In the genomic region with DNA sequence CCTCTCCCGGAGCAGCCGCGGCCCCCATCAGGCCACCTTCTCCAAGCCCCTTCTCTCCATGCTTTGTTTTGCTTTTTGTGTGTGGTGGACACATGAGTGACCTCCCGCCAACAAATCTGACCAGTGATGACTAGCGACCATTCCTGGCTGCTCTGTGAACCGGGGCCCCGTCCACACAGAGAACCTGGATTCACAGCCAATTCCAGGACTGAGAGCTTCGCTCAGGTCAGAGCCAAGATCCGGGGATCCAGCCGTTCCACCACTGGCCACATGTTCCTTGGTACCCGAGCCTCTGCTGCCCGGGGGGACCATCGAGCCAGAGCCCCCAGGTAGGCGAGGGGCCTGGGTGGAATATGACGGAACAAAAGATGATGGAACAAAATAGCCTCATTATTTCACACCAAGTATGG, we compare ENCODE assay signal across 25 cellular contexts. TPM values are rescaled to one million over a fixed set of nuclear protein-coding genes. Genes with fewer than 3 reads are reported as not detected.
DNase-seq lines count a peak whose midpoint lies in the region; ATAC-seq and TF ChIP-seq lines count a peak whose summit lies in the region.
"Had no signal": no experiment of that assay in that cellular context is flagged by ENCODE, and none has a peak within 500 bp of the region (broad histone marks: within the 10 kb centered on the region; RNA-seq: fewer than 3 reads in every experiment).

No MANE protein-coding gene starts in this region.

- DNase-seq in Caco-2: no peak
- DNase-seq in mesenchymal stem cell: no peak
- DNase-seq in activated CD8-positive, alpha-beta T cell treated with anti-CD3 and anti-CD28 coated beads for 36 hours: no peak
- DNase-seq in HPDE6-E6E7 (ENCODE audit: extremely low spot score): no peak
- DNase-seq in Kasumi-1 (lab: John Stamatoyannopoulos, UW): no peak
- no peak for DNase-seq in SW480 (ENCODE audit: low spot score)
- DNase-seq: ACHN; activated B cell treated with CpG ODN at 0.5 μM for 24 hours; activated CD8-positive, alpha-beta T cell treated with anti-CD3 and anti-CD28 coated beads, Interleukin-2, amount 10 ng/mL, durations not matched to agents 7 days and 5 days; activated T-cell treated with anti-CD3 and anti-CD28 coated beads, Interleukin-2, amount 50 U/mL, for 48 hours; CD4-positive, alpha-beta T cell; cortex of kidney; foreskin keratinocyte; left colon; NCI-H1930; NCI-H510A; nucleus accumbens; stimulated activated CD4-positive, alpha-beta T cell treated with anti-CD3 and anti-CD28 coated beads, Interleukin-4, amount 100 ng/mL, for 1 hour; substantia nigra; T-cell had no signal

- POLR2A ChIA-PET in Caco-2 (lab: Charles Lee): no interaction called here
- POLR2A ChIA-PET in activated CD8-positive, alpha-beta T cell treated with anti-CD3 and anti-CD28 coated beads for 36 hours (lab: Charles Lee): no interaction called here

- no peak overlapping the region for H2AFZ ChIP-seq in mesenchymal stem cell (ENCODE audit: low read depth, low read length)
- H2AFZ ChIP-seq: GM23338 had no signal

- no peaks in the 10 kb centered on the region for H3K9me3 Mint-ChIP-seq in Caco-2 (ENCODE audit: unreplicated experiment)
- no peaks in the 10 kb centered on the region for H3K9me3 Mint-ChIP-seq in activated CD8-positive, alpha-beta T cell treated with anti-CD3 and anti-CD28 coated beads for 36 hours
- H3K9me3 Mint-ChIP-seq: activated B cell treated with CpG ODN at 0.5 μM for 24 hours; activated naive CD4-positive, alpha-beta T cell treated with anti-CD3 and anti-CD28 coated beads, Interleukin-2, amount 50 U/mL, for 24 hours; CD4-positive, alpha-beta T cell; GM23338; IgD-negative memory B cell; T-cell had no signal

- peak overlapping the region; percentile 99 for H3K27ac Mint-ChIP-seq in Caco-2 (ENCODE audit: unreplicated experiment)
- no peak overlapping the region for H3K27ac Mint-ChIP-seq in activated CD8-positive, alpha-beta T cell treated with anti-CD3 and anti-CD28 coated beads for 36 hours
- H3K27ac Mint-ChIP-seq: activated B cell treated with CpG ODN at 0.5 μM for 24 hours; activated CD8-positive, alpha-beta T cell treated with anti-CD3 and anti-CD28 coated beads, Interleukin-2, amount 10 ng/mL, durations not matched to agents 7 days and 5 days; activated naive CD4-positive, alpha-beta T cell treated with anti-CD3 and anti-CD28 coated beads, Interleukin-2, amount 50 U/mL, for 24 hours; CD4-positive, alpha-beta T cell; GM23338; IgD-negative memory B cell; T-cell had no signal

- H2AK5ac ChIP-seq in mesenchymal stem cell (ENCODE audit: low read length, severe bottlenecking): no peak overlapping the region

- H4K8ac ChIP-seq in mesenchymal stem cell (ENCODE audit: low read length): no peak overlapping the region

- peak overlapping the region; percentile 9 for H4K91ac ChIP-seq in mesenchymal stem cell (ENCODE audit: low read length)

- intact Hi-C loops in Caco-2 (cut with micrococcal nuclease; ENCODE audit: unreplicated experiment): loop anchor here (5.0 kb wide), 1 partner anchor 41 kb away; no protein-coding TSS in a partner anchor
- intact Hi-C loops in activated CD8-positive, alpha-beta T cell treated with anti-CD3 and anti-CD28 coated beads for 36 hours (cut with micrococcal nuclease): no loop called here

- H3K18ac ChIP-seq in mesenchymal stem cell (ENCODE audit: low read depth in 1 of 2, low read length in 2 of 2): no peak overlapping the region

- peak overlapping the region in 1 of 2 experiments; percentile 43 for H3K4ac ChIP-seq in mesenchymal stem cell (ENCODE audit: low read depth in 1 of 2, low read length in 2 of 2)

- no peak overlapping the region for H2BK15ac ChIP-seq in mesenchymal stem cell (ENCODE audit: low read depth, poor library complexity, severe bottlenecking)

- no TSS peak for BruUV-seq in Caco-2 (replicated peaks; lab: Mats Ljungman, UMichigan)

- ATAC-seq in activated CD8-positive, alpha-beta T cell treated with anti-CD3 and anti-CD28 coated beads for 36 hours: no peak
- ATAC-seq: activated CD8-positive, alpha-beta T cell treated with anti-CD3 and anti-CD28 coated beads, Interleukin-2, amount 10 ng/mL, durations not matched to agents 7 days and 5 days; foreskin keratinocyte; left colon; T-cell had no signal

- H3K4me1 ChIP-seq in Caco-2 (peaks cover 84% of the 10 kb centered on the region), duodenal mucosa (ENCODE audit: control insufficient read depth in 1 of 2, insufficient read depth in 2 of 2, low read length in 2 of 2) (peaks cover 18 to 23% of the 10 kb centered on the region in 2 donors), mesenchymal stem cell (ENCODE audit: control insufficient read depth, insufficient read depth, low read depth, low read length) (peaks cover 27% of the 10 kb centered on the region)
- H3K4me1 ChIP-seq: foreskin keratinocyte had no signal

- H3K4me2 ChIP-seq in mesenchymal stem cell (ENCODE audit: low read length, poor library complexity, severe bottlenecking): no peak overlapping the region
- H3K4me2 ChIP-seq: GM23338 had no signal

- no peaks in the 10 kb centered on the region for H3K27me3 ChIP-seq in Caco-2 (replicated peaks; ENCODE audit: control insufficient read depth, insufficient read depth, low read length)
- peaks cover 0 to 3% of the 10 kb centered on the region in 2 donors for H3K27me3 ChIP-seq in duodenal mucosa (ENCODE audit: control insufficient read depth in 1 of 2, insufficient read depth in 2 of 2, low read length in 2 of 2)
- H3K27me3 ChIP-seq in mesenchymal stem cell (ENCODE audit: control insufficient read depth in 1 of 2, insufficient read depth in 1 of 2, low read length in 2 of 2): no peaks in the 10 kb centered on the region

- H3K79me1 ChIP-seq in mesenchymal stem cell (replicated peaks; ENCODE audit: low read length, poor library complexity, severe bottlenecking): no peaks in the 10 kb centered on the region

- H3K4me1 Mint-ChIP-seq in Caco-2 (ENCODE audit: low read depth, unreplicated experiment): peaks cover 75% of the 10 kb centered on the region
- peaks cover 6% of the 10 kb centered on the region for H3K4me1 Mint-ChIP-seq in activated CD8-positive, alpha-beta T cell treated with anti-CD3 and anti-CD28 coated beads for 36 hours (ENCODE audit: low read depth)

- H3K36me3 Mint-ChIP-seq in Caco-2 (ENCODE audit: insufficient read depth, unreplicated experiment): peaks cover 11% of the 10 kb centered on the region
- H3K36me3 Mint-ChIP-seq in activated CD8-positive, alpha-beta T cell treated with anti-CD3 and anti-CD28 coated beads for 36 hours (ENCODE audit: low read depth): no peaks in the 10 kb centered on the region
- H3K36me3 Mint-ChIP-seq: activated naive CD4-positive, alpha-beta T cell treated with anti-CD3 and anti-CD28 coated beads, Interleukin-2, amount 50 U/mL, for 24 hours; IgD-negative memory B cell; T-cell had no signal

- H3K4me3 ChIP-seq in Caco-2 (ENCODE audit: low read depth, low read length) (no peak overlapping the region), duodenal mucosa (ENCODE audit: low read depth in 1 of 2, low read length in 2 of 2) (no peak overlapping the region), mesenchymal stem cell (ENCODE audit: insufficient read depth in 1 of 2, low read depth in 1 of 2, low read length in 2 of 2) (no peak overlapping the region), skin epidermis (no peak overlapping the region)
- H3K4me3 ChIP-seq: GM23338 had no signal

- no peak overlapping the region for H3K14ac ChIP-seq in mesenchymal stem cell (ENCODE audit: low read length in 2 of 2)

- peak overlapping the region; percentile 59 for H2BK120ac ChIP-seq in mesenchymal stem cell (ENCODE audit: low read depth, low read length)

- no peak overlapping the region for H3K23ac ChIP-seq in mesenchymal stem cell (ENCODE audit: low read length in 2 of 2)

- H2BK12ac ChIP-seq in mesenchymal stem cell (ENCODE audit: low read length in 2 of 2): peak overlapping the region in 1 of 2 experiments; percentile 89

- no peak overlapping the region for H3K4me3 Mint-ChIP-seq in Caco-2 (ENCODE audit: unreplicated experiment)
- H3K4me3 Mint-ChIP-seq in activated CD8-positive, alpha-beta T cell treated with anti-CD3 and anti-CD28 coated beads for 36 hours: no peak overlapping the region
- H3K4me3 Mint-ChIP-seq: activated B cell treated with CpG ODN at 0.5 μM for 24 hours; activated CD8-positive, alpha-beta T cell treated with anti-CD3 and anti-CD28 coated beads, Interleukin-2, amount 10 ng/mL, durations not matched to agents 7 days and 5 days; activated naive CD4-positive, alpha-beta T cell treated with anti-CD3 and anti-CD28 coated beads, Interleukin-2, amount 50 U/mL, for 24 hours; CD4-positive, alpha-beta T cell; GM23338; IgD-negative memory B cell; T-cell had no signal

- CTCF ChIA-PET in Caco-2 (lab: Charles Lee): interaction anchor here (2.2 to 2.4 kb wide), 3 partner anchors 29 to 52 kb away, joined by 8 to 13 read pairs (median 11); no protein-coding TSS in a partner anchor
- CTCF ChIA-PET in activated CD8-positive, alpha-beta T cell treated with anti-CD3 and anti-CD28 coated beads for 36 hours (lab: Charles Lee): no interaction called here

- H3K27me3 Mint-ChIP-seq in Caco-2 (ENCODE audit: insufficient read depth, unreplicated experiment): no peaks in the 10 kb centered on the region
- H3K27me3 Mint-ChIP-seq in activated CD8-positive, alpha-beta T cell treated with anti-CD3 and anti-CD28 coated beads for 36 hours: peaks cover 20% of the 10 kb centered on the region

- 97% methylated on average over 12 of the region's 15 CpGs for WGBS in mesenchymal stem cell

- H3K9me3 ChIP-seq in Caco-2: no peaks in the 10 kb centered on the region
- no peaks in the 10 kb centered on the region for H3K9me3 ChIP-seq in duodenal mucosa (ENCODE audit: control insufficient read depth in 1 of 2, low read length in 2 of 2)
- H3K9me3 ChIP-seq in mesenchymal stem cell (ENCODE audit: control insufficient read depth, low read length): no peaks in the 10 kb centered on the region

- no peak overlapping the region for H3K9ac ChIP-seq in duodenal mucosa (ENCODE audit: low read depth in 1 of 2, low read length in 2 of 2)
- no peak overlapping the region for H3K9ac ChIP-seq in mesenchymal stem cell (ENCODE audit: low read length)

- no peak overlapping the region for H2BK5ac ChIP-seq in mesenchymal stem cell (ENCODE audit: low read depth, low read length, poor library complexity, severe bottlenecking)

- H3K27ac ChIP-seq in duodenal mucosa (ENCODE audit: low read depth, low read length) (peak overlapping the region; percentile 54), mesenchymal stem cell (ENCODE audit: low read length, poor library complexity, severe bottlenecking) (no peak overlapping the region), skin epidermis (peak overlapping the region in 17 of 21 experiments; percentile 30 to 86 (median 71))
- H3K27ac ChIP-seq: foreskin keratinocyte had no signal

- no peak for TF ChIP-seq CTCF in Caco-2 (IDR thresholded peaks at IDR 0.05; ENCODE audit: insufficient read depth in 1 of 2, low read depth in 1 of 2, low read length in 1 of 2, severe bottlenecking in 1 of 2, unreplicated experiment in 1 of 2)
- no peak for TF ChIP-seq CTCF in activated CD8-positive, alpha-beta T cell treated with anti-CD3 and anti-CD28 coated beads for 36 hours (IDR thresholded peaks at IDR 0.05)

- H3K36me3 ChIP-seq in Caco-2 (ENCODE audit: control insufficient read depth, insufficient read depth, low read length) (no peaks in the 10 kb centered on the region), duodenal mucosa (ENCODE audit: control insufficient read depth in 1 of 2, insufficient read depth in 2 of 2, low read length in 2 of 2) (no peaks in the 10 kb centered on the region), mesenchymal stem cell (ENCODE audit: control insufficient read depth in 1 of 2, insufficient read depth in 2 of 2, low read depth in 1 of 2, low read length in 2 of 2) (no peaks in the 10 kb centered on the region)

RNA-seq across cellular contexts. Expression of a gene that starts 46.7 kb away (rescaled TPM):
- total RNA-seq in Caco-2 (2022): 160 and 170 TPM in 2 replicates
- polyA plus RNA-seq in mesenchymal stem cell (2013, experiment 1 of 2): 330 TPM
- polyA plus RNA-seq in mesenchymal stem cell (2013, experiment 2 of 2): 322 TPM
- total RNA-seq in activated CD8-positive, alpha-beta T cell treated with anti-CD3 and anti-CD28 coated beads for 36 hours: 1 to 10 TPM; 9.4 to 9.7 TPM

Comparison
In these comparisons a context has a peak if more than half of its experiments do, and no peak if none do; other contexts are left out.
1. RNA of a gene that starts 46.7 kb away (total RNA-seq): 160 to 170 TPM in Caco-2; 9.4 to 9.7 TPM in activated CD8-positive, alpha-beta T cell treated with anti-CD3 and anti-CD28 coated beads for 36 hours; every median in the first group is over 10 times any median in the second.